8 cellular contexts compared by ENCODE assay signal in the genomic region with DNA sequence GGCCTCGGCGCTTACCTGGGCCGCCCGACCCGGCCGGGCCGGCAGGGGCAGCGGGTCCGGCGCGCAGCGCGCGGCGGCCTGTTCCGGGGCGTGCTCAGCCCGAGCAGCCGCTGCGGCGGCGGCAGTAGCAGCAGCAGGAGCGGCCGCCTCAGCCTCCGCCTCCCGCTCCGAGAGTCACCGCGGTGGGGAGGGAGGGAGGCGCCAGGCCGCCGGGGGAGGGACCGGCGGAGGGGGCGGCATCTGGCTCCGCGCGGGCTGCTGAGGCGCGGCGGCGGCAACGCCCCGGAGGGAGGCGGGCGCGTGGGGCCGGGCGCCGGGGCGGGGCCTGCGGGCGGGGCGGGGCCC. TPM values are rescaled to one million over a fixed set of nuclear protein-coding genes. Genes with fewer than 3 reads are reported as not detected.
DNase-seq lines count a peak whose midpoint lies in the region; ATAC-seq, FAIRE-seq and TF ChIP-seq lines count a peak whose summit lies in the region.

A gene with protein sequence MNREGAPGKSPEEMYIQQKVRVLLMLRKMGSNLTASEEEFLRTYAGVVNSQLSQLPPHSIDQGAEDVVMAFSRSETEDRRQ (minus strand): TSS at position 190 of the 345 bp plus-strand sequence. CDS start 38,205 bp downstream, outside the sequence.

- peak within 1 kb of the TSS; percentile 95 for H3K27ac ChIP-seq in angular gyrus (ENCODE audit: low read depth, low read length)
- H3K27ac ChIP-seq in iPS-20b (ENCODE audit: low read length), result peak within 1 kb of the TSS; percentile 96

- ATAC-seq in GM21360 (IDR thresholded peaks at IDR 0.05; ENCODE audit: unreplicated experiment), result peak; percentile 76
- ATAC-seq in stimulated activated naive CD8-positive, alpha-beta T cell treated with anti-CD3 and anti-CD28 coated beads, Interleukin-15, Interleukin-2, amounts not matched to agents 100 U/mL and 50 U/mL, for 24 hours, result peak; percentile 88

- H3K9me3 Mint-ChIP-seq in Caco-2 (ENCODE audit: unreplicated experiment), result no peaks in the 10 kb centered on the region

- H3K27ac Mint-ChIP-seq in Caco-2 (ENCODE audit: unreplicated experiment), result peak within 1 kb of the TSS; percentile 92

- H3K4me3 Mint-ChIP-seq in Caco-2 (ENCODE audit: unreplicated experiment), result peak within 1 kb of the TSS; percentile 96

- H3K4me1 Mint-ChIP-seq in Caco-2 (ENCODE audit: low read depth, unreplicated experiment), result peaks cover 31% of the 10 kb centered on the region

- intact Hi-C loops in Caco-2 (cut with micrococcal nuclease; ENCODE audit: unreplicated experiment), result loop anchor here (2.0 kb wide), 1 partner anchor 33 kb away; a partner anchor contains a TSS

- H3K4me1 ChIP-seq in Caco-2, result peaks cover 15% of the 10 kb centered on the region
- H3K4me1 ChIP-seq in iPS-20b (ENCODE audit: insufficient read depth, low read length), result no peaks in the 10 kb centered on the region; the same call in 1 of the 2 replicates

- TF ChIP-seq CTCF in Caco-2 (IDR thresholded peaks at IDR 0.05; ENCODE audit: insufficient read depth in 1 of 2, low read depth in 1 of 2, low read length in 1 of 2, severe bottlenecking in 1 of 2, unreplicated experiment in 1 of 2), result no peak

- H3K36me3 ChIP-seq in Caco-2 (ENCODE audit: control insufficient read depth, insufficient read depth, low read length), result no peaks in the 10 kb centered on the region
- H3K36me3 ChIP-seq in iPS-20b (ENCODE audit: insufficient read depth, low read depth, low read length), result no peaks in the 10 kb centered on the region

- DNase-seq in Caco-2 (no peak), HTR-8/SVneo (ENCODE audit: insufficient read length, low spot score) (peak; percentile 74), C1 segment of cervical spinal cord (lab: John Stamatoyannopoulos, UW) (no peak), kidney glomerular epithelial cell (lab: John Stamatoyannopoulos, UW) (no peak)
- no peak for DNase-seq in stimulated activated naive CD8-positive, alpha-beta T cell treated with anti-CD3 and anti-CD28 coated beads, Interleukin-15, Interleukin-2, amounts not matched to agents 100 U/mL and 50 U/mL, for 24 hours

- H3K27me3 ChIP-seq in Caco-2 (replicated peaks; ENCODE audit: control insufficient read depth, insufficient read depth, low read length), result no peaks in the 10 kb centered on the region
- no peaks in the 10 kb centered on the region for H3K27me3 ChIP-seq in iPS-20b (ENCODE audit: insufficient read depth, low read length)

- no TSS peak for BruUV-seq in Caco-2 (replicated peaks; lab: Mats Ljungman, UMichigan)

- no peaks in the 10 kb centered on the region for H3K27me3 Mint-ChIP-seq in Caco-2 (ENCODE audit: insufficient read depth, unreplicated experiment)

- H3K4me3 ChIP-seq in Caco-2 (ENCODE audit: low read depth, low read length), result peak within 1 kb of the TSS; percentile 87
- H3K4me3 ChIP-seq in iPS-20b (ENCODE audit: low read length), result peak within 1 kb of the TSS; percentile 95

- H3K36me3 Mint-ChIP-seq in Caco-2 (ENCODE audit: insufficient read depth, unreplicated experiment), result peaks cover 6% of the 10 kb centered on the region

- POLR2A ChIA-PET in Caco-2 (lab: Charles Lee), result interaction anchor here (0.6 kb wide), 1 partner anchor 405 kb away, joined by 3 read pairs; no protein-coding TSS in a partner anchor

- H3K9me3 ChIP-seq in Caco-2, result no peaks in the 10 kb centered on the region
- H3K9me3 ChIP-seq in iPS-20b (ENCODE audit: insufficient read depth, low read depth, low read length), result no peaks in the 10 kb centered on the region

- H3K9ac ChIP-seq in iPS-20b (ENCODE audit: low read depth, low read length), result peak within 1 kb of the TSS; percentile 87

- no peak for FAIRE-seq in HTR-8/SVneo (lab: Jason Lieb, UNC)

- CTCF ChIA-PET in Caco-2 (lab: Charles Lee), result no interaction called here

RNA-seq across cellular contexts. Expression of the gene that starts here (rescaled TPM):
- 17.1 and 17.5 TPM in 2 replicates for total RNA-seq in Caco-2 (2022)
